In genomic region chr11:67289651-67290479, GRCh38 we compare ENCODE assay signal across 8 cellular contexts. TPM values are rescaled to one million over a fixed set of nuclear protein-coding genes. Genes with fewer than 3 reads are reported as not detected.
DNase-seq lines count a peak whose midpoint lies in the region; ATAC-seq, FAIRE-seq and TF ChIP-seq lines count a peak whose summit lies in the region.

No MANE protein-coding gene starts in this region.

- H3K27me3 ChIP-seq in bronchial epithelial cell (ENCODE audit: control insufficient read depth, insufficient read depth, low read length) (no peaks in the 10 kb centered on the region), right lobe of liver (no peaks in the 10 kb centered on the region), transverse colon (no peaks in the 10 kb centered on the region)

- no peaks in the 10 kb centered on the region for H3K9me3 Mint-ChIP-seq in IgD-negative memory B cell

- intact Hi-C loops in right lobe of liver (cut with DNase I) (no loop called here), transverse colon (cut with DNase I; ENCODE audit: low total_unique reads) (no loop called here)

- peak overlapping the region; percentile 80 for H3K4me3 ChIP-seq in bronchial epithelial cell (ENCODE audit: low read depth, low read length)
- H3K4me3 ChIP-seq in right lobe of liver: peak overlapping the region; percentile 74 to 87 (median 87)
- peak overlapping the region; percentile 48 to 83 (median 74) for H3K4me3 ChIP-seq in transverse colon

- peaks cover 24% of the 10 kb centered on the region for H3K36me3 ChIP-seq in bronchial epithelial cell (ENCODE audit: control insufficient read depth, insufficient read depth, low read length)
- H3K36me3 ChIP-seq in right lobe of liver: peaks cover 2 to 21% (median 7%) of the 10 kb centered on the region in 4 donors
- peaks cover 0 to 27% (median 7%) of the 10 kb centered on the region in 4 donors for H3K36me3 ChIP-seq in transverse colon

- TF ChIP-seq POLR2A in right lobe of liver (IDR thresholded peaks at IDR 0.05) (no peak), transverse colon (IDR thresholded peaks at IDR 0.05) (no peak)

- H3K4me1 ChIP-seq in right lobe of liver (peaks cover 0 to 12% (median 4%) of the 10 kb centered on the region in 4 donors), transverse colon (peaks cover 22 to 43% (median 33%) of the 10 kb centered on the region in 4 donors)

- no peak for TF ChIP-seq EP300 in transverse colon (IDR thresholded peaks at IDR 0.05; ENCODE audit: low read depth)

- peaks cover 23 to 31% (median 30%) of the 10 kb centered on the region in 3 donors for H3K4me1 Mint-ChIP-seq in IgD-negative memory B cell

- WGBS in right lobe of liver (ENCODE audit: insufficient coverage, low coverage, low lambda C conversion rate, missing lambda C conversion rate): 36% methylated on average over 15 of the region's 36 CpGs
- 32% methylated on average over 35 of the region's 36 CpGs; no CpG with 5 or more reads in 1 of the 2 donors for WGBS in transverse colon (ENCODE audit: low coverage in 1 of 2), 2 donors

- peak in 1 of 4 donors; percentile 6 for ATAC-seq in right lobe of liver

- H3K27ac ChIP-seq in C4-2B (peak overlapping the region; percentile 100), right lobe of liver (peak overlapping the region in 1 of 3 donors; percentile 57), transverse colon (peak overlapping the region; percentile 91 to 100 (median 98))

- no peaks in the 10 kb centered on the region for H3K9me3 ChIP-seq in right lobe of liver
- H3K9me3 ChIP-seq in transverse colon: no peaks in the 10 kb centered on the region

- in situ Hi-C loops in transverse colon (cut with MboI; ENCODE audit: low pct_ligation_motif_present in 1 of 4, low pct_unique_long_range_greater_than_20kb in 1 of 4, low sequenced_read_pairs in 3 of 4): no loop called here

- peak overlapping the region; percentile 80 to 89 (median 85) for H3K27ac Mint-ChIP-seq in IgD-negative memory B cell

- FAIRE-seq in bronchial epithelial cell (lab: Jason Lieb, UNC): no peak

- H3K36me3 Mint-ChIP-seq in IgD-negative memory B cell: peaks cover 6% of the 10 kb centered on the region

- peaks cover 4% of the 10 kb centered on the region for H3K27me3 Mint-ChIP-seq in IgD-negative memory B cell

- H3K4me3 Mint-ChIP-seq in IgD-negative memory B cell: peak overlapping the region; percentile 67 to 95 (median 88)

- DNase-seq in bronchial epithelial cell (ENCODE audit: low read depth) (no peak), right lobe of liver (peak in 2 of 3 donors; percentile 53 to 72), transverse colon (no peak), OCI-M2 (lab: John Stamatoyannopoulos, UW; ENCODE audit: unreplicated experiment) (no peak)
- no peak for DNase-seq in activated CD8-positive, alpha-beta memory T cell treated with anti-CD3 and anti-CD28 coated beads, Interleukin-2, amount 50 U/mL, for 48 hours
- DNase-seq in stimulated activated CD4-positive, alpha-beta T cell treated with anti-CD3 and anti-CD28 coated beads, Interleukin-15, amount 100 ng/mL, for 24 hours: no peak

- no peak for TF ChIP-seq CTCF in C4-2B (conservative IDR thresholded peaks at IDR 0.05)
- TF ChIP-seq CTCF in bronchial epithelial cell (IDR thresholded peaks at IDR 0.05; ENCODE audit: insufficient read depth, low read length, severe bottlenecking): no peak
- TF ChIP-seq CTCF in right lobe of liver (IDR thresholded peaks at IDR 0.05): no peak
- TF ChIP-seq CTCF in transverse colon (IDR thresholded peaks at IDR 0.05): no peak

RNA-seq across cellular contexts. Expression of gene ANKRD13D, which starts 0.8 kb away (rescaled TPM):
- 17.3 TPM for polyA plus RNA-seq in IgD-negative memory B cell
- total RNA-seq in bronchial epithelial cell (22.4 and 42.8 TPM in 2 replicates), right lobe of liver (10 to 100 TPM in 4 of 6 experiments, 1 to 10 TPM in 2; 7.7 to 14.1 (median 10.4) TPM), transverse colon (100 to 1,000 TPM in 1 of 4 donors, 10 to 100 TPM in 3; 19.7 to 194 (median 54.5) TPM)

RNA-seq across cellular contexts. Expression of gene SSH3, which starts 13.5 kb away (rescaled TPM):
- 5.5 TPM for polyA plus RNA-seq in IgD-negative memory B cell
- total RNA-seq in bronchial epithelial cell (32.0 and 35.0 TPM in 2 replicates), right lobe of liver (10 to 100 TPM; 10.9 to 17.9 (median 14.5) TPM), transverse colon (100 to 1,000 TPM in 2 of 4 donors, 10 to 100 TPM in 2; 73.0 to 174 (median 123) TPM)

RNA-seq across cellular contexts. Expression of gene GRK2, which starts 23.6 kb away (rescaled TPM):
- 26.2 TPM for polyA plus RNA-seq in IgD-negative memory B cell
- 55.0 and 77.4 TPM in 2 replicates for total RNA-seq in bronchial epithelial cell
- total RNA-seq in right lobe of liver: 10 to 100 TPM; 24.5 to 43.9 (median 28.5) TPM
- total RNA-seq in transverse colon: 100 to 1,000 TPM; 104 to 294 (median 160) TPM

Comparison
In these comparisons a context has a peak if more than half of its experiments do, and no peak if none do; other contexts are left out.
1. DNase-seq: peak in right lobe of liver (2 of 3); none in bronchial epithelial cell (single experiment), transverse colon (single experiment), OCI-M2 (single experiment), activated CD8-positive, alpha-beta memory T cell treated with anti-CD3 and anti-CD28 coated beads, Interleukin-2, amount 50 U/mL, for 48 hours (single experiment) and stimulated activated CD4-positive, alpha-beta T cell treated with anti-CD3 and anti-CD28 coated beads, Interleukin-15, amount 100 ng/mL, for 24 hours (single experiment).
2. Peak in every context shown above with its lines, with median percentiles within 50 percentile points of each other: H3K4me3 ChIP-seq.